22 cellular contexts compared by ENCODE assay signal in the genomic region with DNA sequence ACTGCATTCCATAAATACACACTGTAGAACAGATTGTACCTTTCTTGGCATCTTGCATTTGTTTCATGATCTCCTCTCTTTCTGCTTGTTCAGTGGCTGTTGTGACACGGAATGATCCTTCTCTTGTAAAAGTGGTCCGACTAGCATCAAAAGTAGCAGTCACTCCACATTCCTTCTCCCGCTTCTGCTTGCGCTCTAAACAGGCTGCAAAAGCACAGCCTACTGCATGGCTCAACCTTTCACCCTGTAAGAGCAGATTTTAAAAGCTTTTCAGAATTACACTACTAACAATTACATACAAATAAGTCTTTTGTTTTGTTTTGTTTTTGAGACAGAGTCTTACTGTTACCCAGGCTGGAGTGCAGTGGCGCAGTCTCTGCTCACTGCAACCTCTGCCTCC. TPM values are rescaled to one million over a fixed set of nuclear protein-coding genes. Genes with fewer than 3 reads are reported as not detected.
A peak's percentile ranks its signal among the peaks of the same experiment; 100 is the strongest.
DNase-seq lines count a peak whose midpoint lies in the region; ATAC-seq, FAIRE-seq and TF ChIP-seq lines count a peak whose summit lies in the region.
"Had no signal": no experiment of that assay in that cellular context is flagged by ENCODE, and none has a peak within 500 bp of the region (broad histone marks: within the 10 kb centered on the region; RNA-seq: fewer than 3 reads in every experiment).

No MANE protein-coding gene starts in this region.

- TF ChIP-seq CTCF in H1 (IDR thresholded peaks at IDR 0.05; ENCODE audit: control extremely low read depth in 1 of 3, insufficient read depth in 1 of 3, low read depth in 1 of 3, low read length in 3 of 3) = no peak
- TF ChIP-seq CTCF in lower lobe of right lung (IDR thresholded peaks at IDR 0.05) = no peak
- no peak for TF ChIP-seq CTCF in GM10266 (IDR thresholded peaks at IDR 0.05; ENCODE audit: control insufficient read depth, insufficient read depth, low read depth, missing control alignments)

- H3K27me3 ChIP-seq in HUES48 (ENCODE audit: control insufficient read depth, insufficient read depth, low read length) = no peaks in the 10 kb centered on the region
- H3K27me3 ChIP-seq in H1 (replicated peaks in 1 of 4; ENCODE audit: control insufficient read depth in 3 of 4, extremely low read depth in 1 of 4, insufficient read depth in 3 of 4, low read length in 3 of 4) = no peaks in the 10 kb centered on the region
- no peaks in the 10 kb centered on the region for H3K27me3 ChIP-seq in lower lobe of right lung (ENCODE audit: low read depth)
- H3K27me3 ChIP-seq: BLaER1, Peyer's patch, SJSA1 had no signal

- ATAC-seq in lower lobe of right lung (peak; percentile 38 to 69), GM21367 (IDR thresholded peaks at IDR 0.05; ENCODE audit: unreplicated experiment) (no peak), T-cell (replicated peaks in 1 of 4) (no peak)

- H3K9me3 Mint-ChIP-seq in T-cell = no peaks in the 10 kb centered on the region
- H3K9me3 Mint-ChIP-seq: CD4-positive, alpha-beta memory T cell; IgD-negative memory B cell had no signal

- no peaks in the 10 kb centered on the region for H3K23me2 ChIP-seq in H1 (ENCODE audit: low read depth, low read length)

- no peak overlapping the region; the same call in 1 of the 2 replicates for H4K8ac ChIP-seq in H1 (ENCODE audit: extremely low read depth, insufficient read depth, low read length)

- H4K91ac ChIP-seq in H1 (replicated peaks; ENCODE audit: insufficient read length, low read length) = peak overlapping the region; percentile 94

- no peak overlapping the region for H3K23ac ChIP-seq in H1 (ENCODE audit: insufficient read length)

- no peak for TF ChIP-seq RAD21 in H1 (IDR thresholded peaks at IDR 0.05 in 1 of 2, conservative IDR thresholded peaks at IDR 0.05 in 1 of 2; ENCODE audit: low read depth in 2 of 2, low read length in 2 of 2)

- no peak overlapping the region for H3K4ac ChIP-seq in H1 (replicated peaks; ENCODE audit: insufficient read length, low read depth, low read length)

- CTCF ChIA-PET in H1 (lab: Charles Lee; ENCODE audit: partially characterized antibody) = interaction anchor here (0.5 to 4.3 kb wide), 4 partner anchors 8 to 693 kb away, joined by 3 to 26 read pairs (median 4); no protein-coding TSS in a partner anchor
- CTCF ChIA-PET in T-cell (lab: Charles Lee) = interaction anchor here in 1 of 2 donors (0.6 kb wide), 1 partner anchor 281 kb away, joined by 3 read pairs; no protein-coding TSS in a partner anchor

- H3K4me1 Mint-ChIP-seq in T-cell = peaks cover 2 to 14% (median 10%) of the 10 kb centered on the region in 3 donors

- H3K4me3 ChIP-seq in HUES48 (ENCODE audit: low read depth, low read length) (peak overlapping the region; percentile 51), H1 (ENCODE audit: extremely low read depth in 1 of 4, insufficient read depth in 2 of 4, low read depth in 3 of 4, low read length in 4 of 4) (peak overlapping the region in 1 of 4 experiments; percentile 44; a peak in 2 of 8 replicates), lower lobe of right lung (no peak overlapping the region)
- H3K4me3 ChIP-seq: BLaER1, Peyer's patch, SJSA1 had no signal

- no peak overlapping the region for H2BK15ac ChIP-seq in H1 (ENCODE audit: low read length)

- peak overlapping the region; percentile 64 for H3K18ac ChIP-seq in H1 (ENCODE audit: extremely low read depth, low read length)

- no peak for TF ChIP-seq EP300 in H1 (IDR thresholded peaks at IDR 0.05; ENCODE audit: borderline replicate concordance in 1 of 2, low read depth in 2 of 2, low read length in 2 of 2)

- H3K56ac ChIP-seq in H1 (replicated peaks; ENCODE audit: insufficient read length, low read depth, low read length) = no peak overlapping the region

- H3K9ac ChIP-seq in HUES48 (ENCODE audit: low read depth, low read length) (peak overlapping the region; percentile 23; the same call in 1 of the 2 replicates), H1 (replicated peaks in 1 of 4; ENCODE audit: extremely low read depth in 1 of 4, low read depth in 3 of 4, low read length in 3 of 4) (no peak overlapping the region)
- H3K9ac ChIP-seq: BLaER1 had no signal

- no peak overlapping the region for H3K4me3 Mint-ChIP-seq in T-cell
- H3K4me3 Mint-ChIP-seq: CD4-positive, alpha-beta memory T cell; IgD-negative memory B cell had no signal

- peak overlapping the region; percentile 38; the same call in 1 of the 2 replicates for H2BK20ac ChIP-seq in H1 (ENCODE audit: low read length)

- H3K27ac Mint-ChIP-seq in T-cell = no peak overlapping the region
- H3K27ac Mint-ChIP-seq: CD4-positive, alpha-beta memory T cell; IgD-negative memory B cell had no signal

- no peaks in the 10 kb centered on the region for H3K27me3 Mint-ChIP-seq in T-cell
- H3K27me3 Mint-ChIP-seq: CD4-positive, alpha-beta memory T cell; IgD-negative memory B cell had no signal

- DNase-seq in H1 (ENCODE audit: low read depth in 1 of 2, low spot score in 2 of 2) (no peak), lower lobe of right lung (no peak), GM10266 (ENCODE audit: extremely low spot score) (no peak), NCI-H510A treated with DMSO at 0.1 percent for 48 hours (lab: John Stamatoyannopoulos, UW) (no peak), T-cell (no peak)
- DNase-seq: ACHN; CD4-positive, alpha-beta memory T cell; DND-41; MV-4-11; NCI-H1105 treated with DMSO at 0.1 percent for 48 hours; NCI-H2081; NCI-H2171; NCI-H526; Peyer's patch had no signal

- H4K5ac ChIP-seq in H1 (ENCODE audit: insufficient read length, low read depth, low read length) = peak overlapping the region; percentile 85

- peaks cover 39% of the 10 kb centered on the region for H3K36me3 Mint-ChIP-seq in T-cell

- no peak for TF ChIP-seq POLR2A in H1 (IDR thresholded peaks at IDR 0.05; ENCODE audit: control extremely low read depth in 1 of 2, low read depth in 2 of 2, low read length in 2 of 2)

- peak overlapping the region; percentile 89; the same call in 1 of the 2 replicates for H2BK5ac ChIP-seq in H1 (ENCODE audit: low read depth, low read length)

- peaks cover 60% of the 10 kb centered on the region for H3K4me1 ChIP-seq in HUES48 (ENCODE audit: control insufficient read depth, insufficient read depth, low read length)
- H3K4me1 ChIP-seq in H1 (replicated peaks in 1 of 4; ENCODE audit: control insufficient read depth in 3 of 4, insufficient read depth in 4 of 4, low read length in 3 of 4) = peaks cover 3 to 34% (median 25%) of the 10 kb centered on the region in 4 experiments; a peak in 6 of 7 replicates
- peaks cover 3% of the 10 kb centered on the region for H3K4me1 ChIP-seq in lower lobe of right lung
- H3K4me1 ChIP-seq: BLaER1, Peyer's patch, SJSA1 had no signal

- POLR2A ChIA-PET in H1 (lab: Charles Lee; ENCODE audit: partially characterized antibody) = interaction anchor here (0.6 to 1.3 kb wide), 4 partner anchors 10 to 163 kb away, joined by 3 read pairs; no protein-coding TSS in a partner anchor
- POLR2A ChIA-PET in T-cell (lab: Charles Lee) = no interaction called here

- peak; percentile 55 for FAIRE-seq in H1 (lab: Jason Lieb, UNC)
- FAIRE-seq: GM18507, GM19239 had no signal

- intact Hi-C loops in lower lobe of right lung (cut with DNase I) = no loop called here

- peak overlapping the region; percentile 91 for H2BK120ac ChIP-seq in H1 (replicated peaks; ENCODE audit: low read depth, low read length)

- H3K27ac ChIP-seq in HUES48 (ENCODE audit: low read depth, low read length) = peak overlapping the region; percentile 77
- H3K27ac ChIP-seq in H1 (ENCODE audit: low read depth, low read length) = 0 out of 2 replicates have a peak overlapping the region, but pooled peaks have one; percentile 6
- H3K27ac ChIP-seq in lower lobe of right lung = no peak overlapping the region
- H3K27ac ChIP-seq: BLaER1, Peyer's patch, SJSA1 had no signal

- peak overlapping the region; percentile 89; the same call in 1 of the 2 replicates for H2BK12ac ChIP-seq in H1 (ENCODE audit: low read depth, low read length)

- no peaks in the 10 kb centered on the region for H4K20me1 ChIP-seq in H1 (replicated peaks in 1 of 2; ENCODE audit: control insufficient read depth in 1 of 2, insufficient read depth in 2 of 2, low read length in 2 of 2)
- H4K20me1 ChIP-seq: BLaER1 had no signal

- H2AK5ac ChIP-seq in H1 (ENCODE audit: low read depth, low read length) = 0 out of 2 replicates have a peak overlapping the region, but pooled peaks have one; percentile 78

- peak overlapping the region; percentile 54 to 55 for H3K4me2 ChIP-seq in H1 (ENCODE audit: insufficient read depth in 1 of 2, low read depth in 2 of 2, low read length in 2 of 2)
- H3K4me2 ChIP-seq: BLaER1 had no signal

- H3K9me3 ChIP-seq in HUES48 (ENCODE audit: control insufficient read depth, insufficient read depth, low read length) (no peaks in the 10 kb centered on the region), H1 (ENCODE audit: insufficient read depth in 2 of 2, low read depth in 1 of 2, low read length in 1 of 2) (no peaks in the 10 kb centered on the region), lower lobe of right lung (no peaks in the 10 kb centered on the region)
- H3K9me3 ChIP-seq: BLaER1, Peyer's patch, SJSA1 had no signal

- no peak overlapping the region for H2AFZ ChIP-seq in H1 (ENCODE audit: low read length)

- H3K79me1 ChIP-seq in H1 (ENCODE audit: low read depth, low read length) = no peaks in the 10 kb centered on the region

- no peak overlapping the region for H3K14ac ChIP-seq in H1 (ENCODE audit: insufficient read length)

- no peaks in the 10 kb centered on the region for H3K79me2 ChIP-seq in H1 (ENCODE audit: control insufficient read depth in 1 of 2, insufficient read depth in 2 of 2, low read length in 2 of 2)

- WGBS in H1 (ENCODE audit: extremely low coverage in 1 of 2, insufficient coverage in 1 of 2, insufficient read length in 1 of 2, insufficient replicate concordance in 2 of 2, low coverage in 1 of 2, low lambda C conversion rate in 2 of 2, missing lambda C conversion rate in 1 of 2), 2 experiments = 42% methylated on average over 5 of the region's 5 CpGs; no CpG with 5 or more reads in 1 of the 2 experiments

- peaks cover 17% of the 10 kb centered on the region for H3K36me3 ChIP-seq in HUES48 (ENCODE audit: control insufficient read depth, insufficient read depth, low read length)
- peaks cover 1 to 13% (median 5%) of the 10 kb centered on the region in 4 experiments; a peak in 5 of 8 replicates for H3K36me3 ChIP-seq in H1 (ENCODE audit: control insufficient read depth in 2 of 4, insufficient read depth in 4 of 4, low read length in 3 of 4)
- peaks cover 87% of the 10 kb centered on the region for H3K36me3 ChIP-seq in lower lobe of right lung

TF ChIP-seq in H1, 55 proteins besides CTCF, POLR2A, EP300 and RAD21 (continues in another document):
- TF ChIP-seq BRCA1 (IDR thresholded peaks at IDR 0.05; ENCODE audit: low read depth, low read length) = no peak

RNA-seq across cellular contexts. Expression of a gene that starts 49.8 kb away (rescaled TPM):
- total RNA-seq in H1 (2021; fragmentation: NEBNext Ultra II Directional; extraction: Animal tissue kit (Norgen Biotek cat#: 25700)) = 14.8 and 15.9 TPM in 2 replicates
- polyA plus RNA-seq in H1 (2011; rRNA removed) = 25.6 and 33.7 TPM in 2 replicates
- 34.9 TPM for polyA plus RNA-seq in H1 (2011; cell fraction: cytosol; rRNA removed)
- 176 TPM for polyA plus RNA-seq in H1 (2011; cell fraction: nucleus; rRNA removed)
- 23.8 to 37.0 TPM (median 27.7 TPM) in 4 replicates for polyA plus RNA-seq in H1 (2012, experiment 1 of 2)
- polyA plus RNA-seq in H1 (2012, experiment 2 of 2) = 10.2 TPM
- 4.1 TPM for polyA plus RNA-seq in H1 (2013, experiment 1 of 2)
- polyA plus RNA-seq in H1 (2013, experiment 2 of 2) = 3.1 TPM
- 22.0 and 24.4 TPM in 2 replicates for polyA minus RNA-seq in H1 (2011; rRNA and poly(A)+ RNA removed)
- polyA minus RNA-seq in H1 (2011; cell fraction: cytosol; rRNA and poly(A)+ RNA removed) = 22.1 TPM
- polyA minus RNA-seq in H1 (2011; cell fraction: nucleus; rRNA and poly(A)+ RNA removed) = 58.7 TPM
- 10.7 TPM for total RNA-seq in lower lobe of right lung
- 1 to 10 TPM in 1 of 5 donors, under 1 TPM in 3, not detected in 1; 0.14 to 1.0 (median 0.29) TPM for total RNA-seq in T-cell
- total RNA-seq: G401 had no signal

Comparison
In these comparisons a context has a peak if more than half of its experiments do, and no peak if none do; other contexts are left out.
1. ATAC-seq: peak in lower lobe of right lung (2 of 2); none in GM21367 (single experiment) and T-cell (0 of 4).